27 cellular contexts compared by ENCODE assay signal in genomic region chr7:74165867-74166593, GRCh38.
"Had no signal": no experiment of that assay in that cellular context is flagged by ENCODE, and none has a peak within 500 bp of the region (broad histone marks: within the 10 kb centered on the region; RNA-seq: fewer than 3 reads in every experiment).

No MANE protein-coding gene starts in this region.

- DNase-seq: heart left ventricle; hypothalamus; immature natural killer cell; kidney; left colon; left lung; lower lobe of right lung; mammary epithelial cell; mesenchymal stem cell; naive thymus-derived CD8-positive, alpha-beta T cell; nucleus accumbens; pancreas; posterior cingulate gyrus; retina; right cardiac atrium; sigmoid colon; small intestine; spleen; stimulated activated CD4-positive, alpha-beta T cell treated with anti-CD3 and anti-CD28 coated beads, Interleukin-4, amount 100 ng/mL, for 24 hours; stimulated activated naive CD4-positive, alpha-beta T cell; testis; tibial artery; upper lobe of right lung had no signal

- H3K27me3 ChIP-seq: heart left ventricle, left lung, pancreas, sigmoid colon, spleen, testis, tibial artery, upper lobe of right lung had no signal

- ATAC-seq: heart left ventricle; left colon; left lung; lower lobe of right lung; naive thymus-derived CD8-positive, alpha-beta T cell; right cardiac atrium; stimulated activated effector memory CD8-positive, alpha-beta T cell treated with anti-CD3 and anti-CD28 coated beads, Interleukin-12 subunit alpha, Interleukin-12 subunit beta, amount 100 ng/mL, for 72 hours; upper lobe of right lung had no signal

- H3K4me1 ChIP-seq: left lung, lower lobe of right lung, prostate gland, tibial artery, upper lobe of right lung had no signal

- H3K27ac ChIP-seq: heart left ventricle, left lung, lower lobe of right lung, prostate gland, testis, tibial artery, upper lobe of right lung had no signal

- H3K4me3 ChIP-seq: heart left ventricle, left lung, lower lobe of right lung, pancreas, prostate gland, sigmoid colon, spleen, testis, tibial artery, upper lobe of right lung had no signal

- H3K36me3 ChIP-seq: heart left ventricle, left lung, lower lobe of right lung, pancreas, prostate gland, sigmoid colon, spleen, tibial artery, upper lobe of right lung had no signal

- FAIRE-seq: islet of Langerhans, kidney, pancreas, small intestine, urothelium cell line had no signal

- H3K9me3 ChIP-seq: heart left ventricle, left lung, lower lobe of right lung, pancreas, prostate gland, sigmoid colon, spleen, testis, tibial artery, upper lobe of right lung had no signal
